Comparison of ENCODE assay signal across 40 cellular contexts in genomic region chr13:49697468-49697867, GRCh38.
"Had no signal": no experiment of that assay in that cellular context is flagged by ENCODE, and none has a peak within 500 bp of the region (broad histone marks: within the 10 kb centered on the region; RNA-seq: fewer than 3 reads in every experiment).

No MANE protein-coding gene starts in this region.

- H3K4me3 ChIP-seq: adrenal gland, ascending aorta, body of pancreas, breast epithelium, cardiac muscle cell had no signal

- H3K9me3 Mint-ChIP-seq: activated naive CD4-positive, alpha-beta T cell treated with anti-CD3 and anti-CD28 coated beads for 36 hours; activated naive CD4-positive, alpha-beta T cell treated with anti-CD3 and anti-CD28 coated beads, Interleukin-2, amount 10 ng/mL, durations not matched to agents 7 days and 5 days; activated naive CD4-positive, alpha-beta T cell treated with anti-CD3 and anti-CD28 coated beads, Interleukin-2, amount 50 U/mL, for 24 hours; activated naive CD4-positive, alpha-beta T cell treated with anti-CD3 and anti-CD28 coated beads, Interleukin-2, amount 50 U/mL, for 72 hours; activated naive CD8-positive, alpha-beta T cell treated with anti-CD3 and anti-CD28 coated beads for 36 hours; activated naive CD8-positive, alpha-beta T cell treated with anti-CD3 and anti-CD28 coated beads, Interleukin-2, amount 10 ng/mL, durations not matched to agents 7 days and 5 days; activated naive CD8-positive, alpha-beta T cell treated with anti-CD3 and anti-CD28 coated beads, Interleukin-2, amount 50 U/mL, for 24 hours; activated T-cell treated with anti-CD3 and anti-CD28 coated beads, Interleukin-2, amount 50 U/mL, for 24 hours; activated T-cell treated with anti-CD3 and anti-CD28 coated beads, Interleukin-2, amount 50 U/mL, for 4 hours; activated T-cell treated with anti-CD3 and anti-CD28 coated beads, Interleukin-2, amount 50 U/mL, for 72 hours; activated T-helper 1 cell treated with anti-CD3 and anti-CD28 coated beads, Interleukin-12 subunit alpha, Interleukin-12 subunit beta, Interleukin-2, Interleukin-4 antibody, amounts not matched to agents 30 ng/mL and 10 ng/mL and 1 ng/mL, durations not matched to agents 14 hours and 24 hours and 36 hours; activated T-helper 17 cell treated with anti-CD3 and anti-CD28 coated beads, Interleukin-2, amount 50 U/mL, for 72 hours; activated T-helper 2 cell treated with anti-CD3 and anti-CD28 coated beads, Interferon-gamma antibody, Interleukin-2, Interleukin-4, amounts not matched to agents 10 μg/mL and 5 μg/mL and 100 μg/mL, durations not matched to agents 14 hours and 24 hours and 36 hours; brain; central memory CD8-positive, alpha-beta T cell had no signal

- DNase-seq: activated effector memory CD4-positive, alpha-beta T cell treated with anti-CD3 and anti-CD28 coated beads, Interleukin-2, amount 50 U/mL, for 16 hours; activated effector memory CD4-positive, alpha-beta T cell treated with Interleukin-2 at 50 U/mL for 16 hours; activated gamma-delta T cell; activated gamma-delta T cell treated with Interleukin-2 at 50 U/mL for 16 hours; activated naive CD4-positive, alpha-beta T cell; activated naive CD4-positive, alpha-beta T cell treated with anti-CD3 and anti-CD28 coated beads for 36 hours; activated naive CD4-positive, alpha-beta T cell treated with anti-CD3 and anti-CD28 coated beads, Interleukin-2, amount 10 ng/mL, durations not matched to agents 7 days and 5 days; activated naive CD4-positive, alpha-beta T cell treated with anti-CD3 and anti-CD28 coated beads, Interleukin-2, amount 50 U/mL, for 16 hours; activated naive CD4-positive, alpha-beta T cell treated with Interleukin-2 at 50 U/mL for 16 hours; activated naive CD8-positive, alpha-beta T cell treated with anti-CD3 and anti-CD28 coated beads for 36 hours; activated naive CD8-positive, alpha-beta T cell treated with anti-CD3 and anti-CD28 coated beads, Interleukin-2, amount 10 ng/mL, durations not matched to agents 7 days and 5 days; activated naive CD8-positive, alpha-beta T cell treated with anti-CD3 and anti-CD28 coated beads, Interleukin-2, amount 50 U/mL, for 24 hours; activated T-cell treated with anti-CD3 and anti-CD28 coated beads, Interleukin-2, amount 50 U/mL, for 1 hour; activated T-cell treated with anti-CD3 and anti-CD28 coated beads, Interleukin-2, amount 50 U/mL, for 24 hours; activated T-cell treated with anti-CD3 and anti-CD28 coated beads, Interleukin-2, amount 50 U/mL, for 4 hours; activated T-cell treated with anti-CD3 and anti-CD28 coated beads, Interleukin-2, amount 50 U/mL, for 48 hours; activated T-cell treated with anti-CD3 and anti-CD28 coated beads, Interleukin-2, amount 50 U/mL, for 72 hours; adrenal gland; amniotic stem cell; amygdala; anterior cingulate cortex; aorta; body of pancreas; brain microvascular endothelial cell; caudate nucleus; central memory CD4-positive, alpha-beta T cell; cerebellar nuclear complex had no signal

- H3K27ac Mint-ChIP-seq: activated naive CD4-positive, alpha-beta T cell treated with anti-CD3 and anti-CD28 coated beads for 36 hours; activated naive CD4-positive, alpha-beta T cell treated with anti-CD3 and anti-CD28 coated beads, Interleukin-2, amount 10 ng/mL, durations not matched to agents 7 days and 5 days; activated naive CD4-positive, alpha-beta T cell treated with anti-CD3 and anti-CD28 coated beads, Interleukin-2, amount 50 U/mL, for 24 hours; activated naive CD4-positive, alpha-beta T cell treated with anti-CD3 and anti-CD28 coated beads, Interleukin-2, amount 50 U/mL, for 72 hours; activated naive CD8-positive, alpha-beta T cell; activated naive CD8-positive, alpha-beta T cell treated with anti-CD3 and anti-CD28 coated beads, Interleukin-2, amount 10 ng/mL, durations not matched to agents 7 days and 5 days; activated naive CD8-positive, alpha-beta T cell treated with anti-CD3 and anti-CD28 coated beads, Interleukin-2, amount 50 U/mL, for 24 hours; activated T-cell treated with anti-CD3 and anti-CD28 coated beads, Interleukin-2, amount 50 U/mL, for 24 hours; activated T-cell treated with anti-CD3 and anti-CD28 coated beads, Interleukin-2, amount 50 U/mL, for 72 hours; activated T-helper 1 cell treated with anti-CD3 and anti-CD28 coated beads, Interleukin-12 subunit alpha, Interleukin-12 subunit beta, Interleukin-2, Interleukin-4 antibody, amounts not matched to agents 30 ng/mL and 10 ng/mL and 1 ng/mL, durations not matched to agents 14 hours and 24 hours and 36 hours; activated T-helper 17 cell treated with anti-CD3 and anti-CD28 coated beads, Interleukin-2, amount 50 U/mL, for 72 hours; activated T-helper 2 cell treated with anti-CD3 and anti-CD28 coated beads, Interferon-gamma antibody, Interleukin-2, Interleukin-4, amounts not matched to agents 10 μg/mL and 5 μg/mL and 100 μg/mL, durations not matched to agents 14 hours and 24 hours and 36 hours; brain had no signal

- H3K27me3 ChIP-seq: adrenal gland, ascending aorta, body of pancreas, brain microvascular endothelial cell, breast epithelium, cardiac muscle cell had no signal

- H3K27me3 Mint-ChIP-seq: activated naive CD4-positive, alpha-beta T cell treated with anti-CD3 and anti-CD28 coated beads, Interleukin-2, amount 10 ng/mL, durations not matched to agents 7 days and 5 days; activated naive CD4-positive, alpha-beta T cell treated with anti-CD3 and anti-CD28 coated beads, Interleukin-2, amount 50 U/mL, for 24 hours; activated naive CD8-positive, alpha-beta T cell; activated naive CD8-positive, alpha-beta T cell treated with anti-CD3 and anti-CD28 coated beads for 36 hours; activated naive CD8-positive, alpha-beta T cell treated with anti-CD3 and anti-CD28 coated beads, Interleukin-2, amount 10 ng/mL, durations not matched to agents 7 days and 5 days; activated naive CD8-positive, alpha-beta T cell treated with anti-CD3 and anti-CD28 coated beads, Interleukin-2, amount 50 U/mL, for 24 hours; activated T-cell treated with anti-CD3 and anti-CD28 coated beads, Interleukin-2, amount 50 U/mL, for 24 hours; activated T-helper 17 cell treated with anti-CD3 and anti-CD28 coated beads, Interleukin-2, amount 50 U/mL, for 72 hours; brain; central memory CD8-positive, alpha-beta T cell had no signal

- H3K36me3 ChIP-seq: breast epithelium had no signal

- H3K4me3 Mint-ChIP-seq: activated naive CD4-positive, alpha-beta T cell treated with anti-CD3 and anti-CD28 coated beads for 36 hours; activated naive CD4-positive, alpha-beta T cell treated with anti-CD3 and anti-CD28 coated beads, Interleukin-2, amount 10 ng/mL, durations not matched to agents 7 days and 5 days; activated naive CD4-positive, alpha-beta T cell treated with anti-CD3 and anti-CD28 coated beads, Interleukin-2, amount 50 U/mL, for 24 hours; activated naive CD8-positive, alpha-beta T cell; activated naive CD8-positive, alpha-beta T cell treated with anti-CD3 and anti-CD28 coated beads for 36 hours; activated naive CD8-positive, alpha-beta T cell treated with anti-CD3 and anti-CD28 coated beads, Interleukin-2, amount 10 ng/mL, durations not matched to agents 7 days and 5 days; activated naive CD8-positive, alpha-beta T cell treated with anti-CD3 and anti-CD28 coated beads, Interleukin-2, amount 50 U/mL, for 24 hours; activated T-cell treated with anti-CD3 and anti-CD28 coated beads, Interleukin-2, amount 50 U/mL, for 24 hours; activated T-cell treated with anti-CD3 and anti-CD28 coated beads, Interleukin-2, amount 50 U/mL, for 4 hours; activated T-cell treated with anti-CD3 and anti-CD28 coated beads, Interleukin-2, amount 50 U/mL, for 72 hours; activated T-helper 1 cell treated with anti-CD3 and anti-CD28 coated beads, Interleukin-12 subunit alpha, Interleukin-12 subunit beta, Interleukin-2, Interleukin-4 antibody, amounts not matched to agents 30 ng/mL and 10 ng/mL and 1 ng/mL, durations not matched to agents 14 hours and 24 hours and 36 hours; activated T-helper 17 cell treated with anti-CD3 and anti-CD28 coated beads, Interleukin-2, amount 50 U/mL, for 72 hours; brain; central memory CD8-positive, alpha-beta T cell had no signal

- FAIRE-seq: astrocyte, bronchial epithelial cell had no signal

- H3K27ac ChIP-seq: adrenal gland, ascending aorta, body of pancreas, brain microvascular endothelial cell, breast epithelium, cardiac muscle cell had no signal

- H3K4me1 Mint-ChIP-seq: activated naive CD4-positive, alpha-beta T cell treated with anti-CD3 and anti-CD28 coated beads, Interleukin-2, amount 10 ng/mL, durations not matched to agents 7 days and 5 days; activated naive CD4-positive, alpha-beta T cell treated with anti-CD3 and anti-CD28 coated beads, Interleukin-2, amount 50 U/mL, for 24 hours; activated T-helper 17 cell treated with anti-CD3 and anti-CD28 coated beads, Interleukin-2, amount 50 U/mL, for 72 hours; brain; central memory CD8-positive, alpha-beta T cell had no signal

- H3K36me3 Mint-ChIP-seq: activated naive CD4-positive, alpha-beta T cell treated with anti-CD3 and anti-CD28 coated beads, Interleukin-2, amount 50 U/mL, for 72 hours had no signal

- H3K4me1 ChIP-seq: adrenal gland, ascending aorta, body of pancreas, breast epithelium had no signal

- H3K9me3 ChIP-seq: adrenal gland, ascending aorta, body of pancreas, breast epithelium had no signal

- ATAC-seq: activated naive CD4-positive, alpha-beta T cell treated with anti-CD3 and anti-CD28 coated beads, Interleukin-2, amount 50 U/mL, for 72 hours; activated naive CD8-positive, alpha-beta T cell treated with anti-CD3 and anti-CD28 coated beads, Interleukin-2, amount 50 U/mL, for 24 hours; activated T-cell treated with anti-CD3 and anti-CD28 coated beads, Interleukin-2, amount 50 U/mL, for 4 hours; activated T-cell treated with anti-CD3 and anti-CD28 coated beads, Interleukin-2, amount 50 U/mL, for 72 hours; activated T-helper 17 cell treated with anti-CD3 and anti-CD28 coated beads, Interleukin-2, amount 50 U/mL, for 72 hours; body of pancreas had no signal
